19 cellular contexts compared by ENCODE assay signal in genomic region chr13:97253581-97254293, GRCh38.
"Had no signal": no experiment of that assay in that cellular context is flagged by ENCODE, and none has a peak within 500 bp of the region (broad histone marks: within the 10 kb centered on the region; RNA-seq: fewer than 3 reads in every experiment).

No MANE protein-coding gene starts in this region.

- H3K27ac ChIP-seq: neutrophil, spleen had no signal

- FAIRE-seq: bronchial epithelial cell, keratinocyte had no signal

- H3K9me3 ChIP-seq: left lung, neutrophil, spleen, uterus had no signal

- ATAC-seq: esophagus mucosa; left lung; naive thymus-derived CD8-positive, alpha-beta T cell; right cardiac atrium; T-cell had no signal

- H3K4me3 Mint-ChIP-seq: activated CD4-positive, alpha-beta T cell treated with anti-CD3 and anti-CD28 coated beads, Interleukin-2, amount 10 ng/mL, durations not matched to agents 7 days and 5 days; activated T-helper 1 cell treated with anti-CD3 and anti-CD28 coated beads, Interleukin-12 subunit alpha, Interleukin-12 subunit beta, Interleukin-2, Interleukin-4 antibody, amounts not matched to agents 30 ng/mL and 10 ng/mL and 1 ng/mL, durations not matched to agents 14 hours and 24 hours and 36 hours; endodermal cell; naive thymus-derived CD8-positive, alpha-beta T cell; T-cell had no signal

- H3K9me3 Mint-ChIP-seq: activated CD4-positive, alpha-beta T cell treated with anti-CD3 and anti-CD28 coated beads, Interleukin-2, amount 10 ng/mL, durations not matched to agents 7 days and 5 days; endodermal cell; T-cell had no signal

- H3K27me3 Mint-ChIP-seq: activated CD4-positive, alpha-beta T cell treated with anti-CD3 and anti-CD28 coated beads, Interleukin-2, amount 10 ng/mL, durations not matched to agents 7 days and 5 days; naive thymus-derived CD8-positive, alpha-beta T cell; T-cell had no signal

- H3K27ac Mint-ChIP-seq: activated CD4-positive, alpha-beta T cell treated with anti-CD3 and anti-CD28 coated beads, Interleukin-2, amount 10 ng/mL, durations not matched to agents 7 days and 5 days; activated T-helper 1 cell treated with anti-CD3 and anti-CD28 coated beads, Interleukin-12 subunit alpha, Interleukin-12 subunit beta, Interleukin-2, Interleukin-4 antibody, amounts not matched to agents 30 ng/mL and 10 ng/mL and 1 ng/mL, durations not matched to agents 14 hours and 24 hours and 36 hours; endodermal cell; naive thymus-derived CD8-positive, alpha-beta T cell; T-cell had no signal

- H3K27me3 ChIP-seq: left lung, spleen, uterus had no signal

- DNase-seq: activated CD4-positive, alpha-beta T cell treated with anti-CD3 and anti-CD28 coated beads, Interleukin-2, amount 10 ng/mL, durations not matched to agents 7 days and 5 days; activated naive CD4-positive, alpha-beta T cell; anterior cingulate cortex; endodermal cell; hippocampal formation; left lung; mesenchymal stem cell; naive thymus-derived CD8-positive, alpha-beta T cell; posterior cingulate gyrus; right cardiac atrium; spleen; T-cell; T-helper 9 cell; uterus had no signal

- H3K36me3 ChIP-seq: left lung, neutrophil, uterus had no signal

- H3K4me3 ChIP-seq: left lung, spleen, uterus had no signal
